In genomic region chr12:52514471-52515318, GRCh38 we compare ENCODE assay signal across 28 cellular contexts. TPM values are rescaled to one million over a fixed set of nuclear protein-coding genes. Genes with fewer than 3 reads are reported as not detected.
DNase-seq lines count a peak whose midpoint lies in the region; ATAC-seq, FAIRE-seq and TF ChIP-seq lines count a peak whose summit lies in the region.
"Had no signal": no experiment of that assay in that cellular context is flagged by ENCODE, and none has a peak within 500 bp of the region (broad histone marks: within the 10 kb centered on the region; RNA-seq: fewer than 3 reads in every experiment).

No MANE protein-coding gene starts in this region.

- H3K27me3 Mint-ChIP-seq in progenitor cell of endocrine pancreas: peaks cover 28% of the 10 kb centered on the region
- H3K27me3 Mint-ChIP-seq in type B pancreatic cell: peaks cover 15% of the 10 kb centered on the region

- no peak overlapping the region for H3K4me3 ChIP-seq in bronchial epithelial cell (ENCODE audit: low read depth, low read length)
- H3K4me3 ChIP-seq: psoas muscle, testis had no signal

- no peak overlapping the region for H3K4me3 Mint-ChIP-seq in progenitor cell of endocrine pancreas (ENCODE audit: low read depth)
- H3K4me3 Mint-ChIP-seq in type B pancreatic cell: no peak overlapping the region
- H3K4me3 Mint-ChIP-seq: activated naive CD4-positive, alpha-beta T cell treated with anti-CD3 and anti-CD28 coated beads, Interleukin-2, amount 50 U/mL, for 24 hours; CD8-positive, alpha-beta memory T cell; effector memory CD8-positive, alpha-beta T cell had no signal

- FAIRE-seq in bronchial epithelial cell (lab: Jason Lieb, UNC): no peak

- H3K27me3 ChIP-seq in bronchial epithelial cell (ENCODE audit: control insufficient read depth, insufficient read depth, low read length) (no peaks in the 10 kb centered on the region), foreskin keratinocyte (no peaks in the 10 kb centered on the region)
- H3K27me3 ChIP-seq: testis had no signal

- CTCF ChIA-PET in RWPE1 (lab: Yijun Ruan, JAX): interaction anchor here (0.5 to 3.0 kb wide), 5 partner anchors 65 to 371 kb away, joined by 3 to 18 read pairs (median 4); no protein-coding TSS in a partner anchor

- H3K9me3 Mint-ChIP-seq in progenitor cell of endocrine pancreas (ENCODE audit: low read depth) (peaks cover 3% of the 10 kb centered on the region), type B pancreatic cell (peaks cover 7% of the 10 kb centered on the region)
- H3K9me3 Mint-ChIP-seq: effector memory CD8-positive, alpha-beta T cell had no signal

- TF ChIP-seq CTCF in RWPE1 (conservative IDR thresholded peaks at IDR 0.05; ENCODE audit: low read depth) (no peak), bronchial epithelial cell (IDR thresholded peaks at IDR 0.05; ENCODE audit: insufficient read depth, low read length, severe bottlenecking) (no peak), foreskin keratinocyte (conservative IDR thresholded peaks at IDR 0.05) (no peak), progenitor cell of endocrine pancreas (IDR thresholded peaks at IDR 0.05; ENCODE audit: unreplicated experiment) (no peak), type B pancreatic cell (conservative IDR thresholded peaks at IDR 0.05) (no peak)

- H3K27ac Mint-ChIP-seq in progenitor cell of endocrine pancreas (no peak overlapping the region), type B pancreatic cell (no peak overlapping the region)
- H3K27ac Mint-ChIP-seq: activated naive CD4-positive, alpha-beta T cell treated with anti-CD3 and anti-CD28 coated beads, Interleukin-2, amount 50 U/mL, for 24 hours; effector memory CD8-positive, alpha-beta T cell had no signal

- H3K4me1 Mint-ChIP-seq in progenitor cell of endocrine pancreas (ENCODE audit: low read depth) (no peaks in the 10 kb centered on the region), type B pancreatic cell (ENCODE audit: unreplicated experiment) (no peaks in the 10 kb centered on the region)
- H3K4me1 Mint-ChIP-seq: activated naive CD4-positive, alpha-beta T cell treated with anti-CD3 and anti-CD28 coated beads, Interleukin-2, amount 50 U/mL, for 24 hours; CD8-positive, alpha-beta memory T cell had no signal

- H3K27ac ChIP-seq in RWPE1 (peak overlapping the region; percentile 90), foreskin keratinocyte (no peak overlapping the region)
- H3K27ac ChIP-seq: psoas muscle, testis had no signal

- H3K36me3 ChIP-seq in bronchial epithelial cell (ENCODE audit: control insufficient read depth, insufficient read depth, low read length): peaks cover 21% of the 10 kb centered on the region

- H3K36me3 Mint-ChIP-seq in progenitor cell of endocrine pancreas (ENCODE audit: insufficient read depth): no peaks in the 10 kb centered on the region
- H3K36me3 Mint-ChIP-seq in type B pancreatic cell: no peaks in the 10 kb centered on the region

- ATAC-seq in foreskin keratinocyte: peak; percentile 8
- ATAC-seq: effector memory CD8-positive, alpha-beta T cell; HCT116; Panc1; psoas muscle had no signal

- POLR2A ChIA-PET in RWPE1 (lab: Yijun Ruan, JAX; ENCODE audit: low non-redundant PET): interaction anchor here (0.7 kb wide), 1 partner anchor 142 kb away, joined by 3 read pairs; no protein-coding TSS in a partner anchor

- DNase-seq in RWPE1 (ENCODE audit: low spot score): no peak
- DNase-seq in bronchial epithelial cell (ENCODE audit: low read depth): peak; percentile 83
- DNase-seq in foreskin keratinocyte: peak in 1 of 2 donors; percentile 92
- peak; percentile 7 for DNase-seq in progenitor cell of endocrine pancreas (ENCODE audit: low spot score, unreplicated experiment)
- DNase-seq in dermis blood vessel endothelial cell: no peak
- no peak for DNase-seq in Ammon's horn (ENCODE audit: low spot score)
- no peak for DNase-seq in type B pancreatic cell (ENCODE audit: extremely low spot score, unreplicated experiment)
- DNase-seq: ACHN; activated CD4-positive, alpha-beta T cell treated with anti-CD3 and anti-CD28 coated beads for 1 hour; amniotic stem cell; CD8-positive, alpha-beta memory T cell; effector memory CD8-positive, alpha-beta T cell; hippocampal formation; Karpas-422; NCI-H146; NCI-H226; psoas muscle; SHP77 treated with DMSO at 0.1 percent for 48 hours; stimulated activated naive CD4-positive, alpha-beta T cell; SW 1271; testis had no signal

- no peaks in the 10 kb centered on the region for H3K4me1 ChIP-seq in foreskin keratinocyte
- H3K4me1 ChIP-seq: psoas muscle, testis had no signal

RNA-seq across cellular contexts. Expression of gene KRT5, which starts 5.5 kb away (rescaled TPM):
- total RNA-seq in bronchial epithelial cell (6,770 and 10,597 TPM in 2 replicates), foreskin keratinocyte (14,096 and 16,153 TPM in 2 replicates), progenitor cell of endocrine pancreas (not detected in 2 replicates), dermis blood vessel endothelial cell (0.42 and 2.7 TPM in 2 replicates), type B pancreatic cell (ENCODE audit: low replicate concordance) (13.0 and 25.0 TPM in 2 replicates)
- 14,175 and 15,868 TPM in 2 replicates for polyA plus RNA-seq in foreskin keratinocyte
- total RNA-seq: CD8-positive, alpha-beta memory T cell; Daoy; fibroblast of lung had no signal
- polyA plus RNA-seq: BJ; CD8-positive, alpha-beta memory T cell had no signal

RNA-seq across cellular contexts. Expression of gene KRT6A, which starts 21.6 kb away (rescaled TPM):
- total RNA-seq in bronchial epithelial cell: 13,929 and 17,192 TPM in 2 replicates
- total RNA-seq in foreskin keratinocyte: 5,507 and 5,589 TPM in 2 replicates
- 5,333 and 5,444 TPM in 2 replicates for polyA plus RNA-seq in foreskin keratinocyte
- total RNA-seq in progenitor cell of endocrine pancreas: not detected in 2 replicates
- total RNA-seq in dermis blood vessel endothelial cell: 0.47 and 1.9 TPM in 2 replicates
- total RNA-seq in type B pancreatic cell (ENCODE audit: low replicate concordance): 9.9 and 41.6 TPM in 2 replicates
- total RNA-seq: CD8-positive, alpha-beta memory T cell; Daoy; fibroblast of lung; mesenteric fat pad had no signal
- polyA plus RNA-seq: BJ; CD8-positive, alpha-beta memory T cell had no signal

RNA-seq across cellular contexts. Expression of gene KRT71, which starts 38.2 kb away (rescaled TPM):
- not detected in 2 replicates for total RNA-seq in bronchial epithelial cell
- total RNA-seq in foreskin keratinocyte: not detected in 2 replicates
- not detected in 2 replicates for polyA plus RNA-seq in foreskin keratinocyte
- total RNA-seq in progenitor cell of endocrine pancreas: not detected in 2 replicates
- not detected in 2 replicates for total RNA-seq in dermis blood vessel endothelial cell
- 0.50 TPM in 1 of 2 replicates, not detected in the other for total RNA-seq in type B pancreatic cell (ENCODE audit: low replicate concordance)
- total RNA-seq: CD8-positive, alpha-beta memory T cell; Daoy; fibroblast of lung; mesenteric fat pad; psoas muscle had no signal
- polyA plus RNA-seq: BJ; CD8-positive, alpha-beta memory T cell; fibroblast of lung; psoas muscle had no signal

RNA-seq across cellular contexts. Expression of gene KRT6C, which starts 41.1 kb away (rescaled TPM):
- 16.8 and 138 TPM in 2 replicates for total RNA-seq in bronchial epithelial cell
- 4.5 and 7.6 TPM in 2 replicates for total RNA-seq in foreskin keratinocyte
- polyA plus RNA-seq in foreskin keratinocyte: 4.0 and 6.3 TPM in 2 replicates
- total RNA-seq in progenitor cell of endocrine pancreas: not detected in 2 replicates
- total RNA-seq in dermis blood vessel endothelial cell: not detected in 2 replicates
- total RNA-seq in type B pancreatic cell (ENCODE audit: low replicate concordance): 0.19 and 0.31 TPM in 2 replicates
- total RNA-seq: CD8-positive, alpha-beta memory T cell; Daoy; fibroblast of lung; mesenteric fat pad had no signal
- polyA plus RNA-seq: BJ; CD8-positive, alpha-beta memory T cell; fibroblast of lung had no signal

RNA-seq across cellular contexts. Expression of gene KRT74, which starts 58.9 kb away (rescaled TPM):
- total RNA-seq in bronchial epithelial cell (0.13 TPM in 1 of 2 replicates, not detected in the other), foreskin keratinocyte (not detected in 2 replicates), progenitor cell of endocrine pancreas (not detected in 2 replicates), dermis blood vessel endothelial cell (not detected in 2 replicates), type B pancreatic cell (ENCODE audit: low replicate concordance) (0.10 TPM in 1 of 2 replicates, not detected in the other)
- polyA plus RNA-seq in foreskin keratinocyte: 0.07 TPM in 2 replicates
- total RNA-seq: CD8-positive, alpha-beta memory T cell; Daoy; fibroblast of lung; mesenteric fat pad; psoas muscle had no signal
- polyA plus RNA-seq: BJ; CD8-positive, alpha-beta memory T cell; fibroblast of lung; psoas muscle had no signal

Comparison
In these comparisons a context has a peak if more than half of its experiments do, and no peak if none do; other contexts are left out.
1. DNase-seq: peak in bronchial epithelial cell (single experiment) and progenitor cell of endocrine pancreas (single experiment); none in RWPE1 (single experiment), dermis blood vessel endothelial cell (single experiment), Ammon's horn (single experiment) and type B pancreatic cell (single experiment).
2. RNA of gene KRT5, which starts 5.5 kb away (total RNA-seq): 14,096 to 16,153 TPM in foreskin keratinocyte and 6,770 to 10,597 TPM in bronchial epithelial cell; 13.0 to 25.0 TPM in type B pancreatic cell, 0.42 to 2.7 TPM in dermis blood vessel endothelial cell and not detected in progenitor cell of endocrine pancreas; every median in the first group is over 100 times any median in the second.
3. RNA of gene KRT6A, which starts 21.6 kb away (total RNA-seq): 13,929 to 17,192 TPM in bronchial epithelial cell and 5,507 to 5,589 TPM in foreskin keratinocyte; 9.9 to 41.6 TPM in type B pancreatic cell, 0.47 to 1.9 TPM in dermis blood vessel endothelial cell and not detected in progenitor cell of endocrine pancreas; every median in the first group is over 100 times any median in the second.